Comparison of ENCODE assay signal across 19 cellular contexts in genomic region chr4:41203841-41204240, GRCh38. TPM values are rescaled to one million over a fixed set of nuclear protein-coding genes. Genes with fewer than 3 reads are reported as not detected.
DNase-seq lines count a peak whose midpoint lies in the region; FAIRE-seq and TF ChIP-seq lines count a peak whose summit lies in the region.
"Had no signal": no experiment of that assay in that cellular context is flagged by ENCODE, and none has a peak within 500 bp of the region (broad histone marks: within the 10 kb centered on the region; RNA-seq: fewer than 3 reads in every experiment).

No MANE protein-coding gene starts in this region.

- no peaks in the 10 kb centered on the region for H3K27me3 Mint-ChIP-seq in MCF 10A (ENCODE audit: insufficient read depth, unreplicated experiment)
- H3K27me3 Mint-ChIP-seq in chondrocyte (ENCODE audit: low read depth): no peaks in the 10 kb centered on the region
- H3K27me3 Mint-ChIP-seq in mesothelial cell of epicardium (ENCODE audit: low read depth): no peaks in the 10 kb centered on the region

- TF ChIP-seq CTCF in MCF 10A (IDR thresholded peaks at IDR 0.05; ENCODE audit: unreplicated experiment) (no peak), mammary epithelial cell (conservative IDR thresholded peaks at IDR 0.05 in 1 of 2, IDR thresholded peaks at IDR 0.05 in 1 of 2; ENCODE audit: extremely low read depth in 1 of 2, insufficient read depth in 1 of 2, low read depth in 1 of 2, low read length in 2 of 2) (no peak), chondrocyte (IDR thresholded peaks at IDR 0.05) (no peak), mesothelial cell of epicardium (IDR thresholded peaks at IDR 0.05; ENCODE audit: unreplicated experiment) (no peak), tibial artery (IDR thresholded peaks at IDR 0.05) (no peak), ovary (IDR thresholded peaks at IDR 0.05) (no peak)

- no peaks in the 10 kb centered on the region for H3K36me3 ChIP-seq in mammary epithelial cell (ENCODE audit: insufficient read depth, low read length)
- no peaks in the 10 kb centered on the region for H3K36me3 ChIP-seq in tibial artery
- no peaks in the 10 kb centered on the region for H3K36me3 ChIP-seq in ovary
- H3K36me3 ChIP-seq: sigmoid colon had no signal

- no peak overlapping the region for H2AFZ ChIP-seq in mammary epithelial cell (ENCODE audit: low read depth, low read length)

- peaks cover 99% of the 10 kb centered on the region for H3K79me2 ChIP-seq in mammary epithelial cell (ENCODE audit: insufficient read depth, low read length)

- DNase-seq in MCF 10A (ENCODE audit: unreplicated experiment) (no peak), mammary epithelial cell (no peak), chondrocyte (ENCODE audit: low spot score) (no peak), mesothelial cell of epicardium (ENCODE audit: low spot score in 2 of 2, unreplicated experiment in 2 of 2) (no peak), tibial artery (no peak), ovary (no peak), H54 (ENCODE audit: insufficient read length, low spot score) (no peak), DMS 273 (lab: John Stamatoyannopoulos, UW; ENCODE audit: unreplicated experiment) (no peak)
- DNase-seq: activated CD4-positive, alpha-beta T cell treated with anti-CD3 and anti-CD28 coated beads, Interleukin-2, amount 10 ng/mL, durations not matched to agents 24 days and 14 days; activated CD8-positive, alpha-beta memory T cell treated with anti-CD3 and anti-CD28 coated beads, Interleukin-2, amount 50 U/mL, for 4 hours; activated effector memory CD4-positive, alpha-beta T cell treated with anti-CD3 and anti-CD28 coated beads, Interleukin-2, amount 50 U/mL, for 16 hours; GDM1; NCI-H1930; occipital lobe; sigmoid colon; stimulated activated CD4-positive, alpha-beta T cell treated with anti-CD3 and anti-CD28 coated beads, Interleukin-4, amount 100 ng/mL, for 1 hour had no signal

- TF ChIP-seq EP300 in ovary (IDR thresholded peaks at IDR 0.05): no peak

- H3K4me3 ChIP-seq in mammary epithelial cell (replicated peaks in 1 of 3; ENCODE audit: insufficient read depth in 1 of 3, low read depth in 2 of 3, low read length in 3 of 3) (no peak overlapping the region), tibial artery (no peak overlapping the region), ovary (no peak overlapping the region)
- H3K4me3 ChIP-seq: BLaER1 treated with 17β-estradiol and CSF1 and Interleukin-3, amounts not matched to agents 10 nM and 100 nM; sigmoid colon had no signal

- FAIRE-seq in H54 (lab: Jason Lieb, UNC): no peak
- FAIRE-seq: A204.1, GM12891 had no signal

- H3K27ac Mint-ChIP-seq in MCF 10A (ENCODE audit: low read depth, unreplicated experiment): peak overlapping the region; percentile 83
- peak overlapping the region; percentile 88 for H3K27ac Mint-ChIP-seq in chondrocyte (ENCODE audit: unreplicated experiment)
- peak overlapping the region; percentile 94 for H3K27ac Mint-ChIP-seq in mesothelial cell of epicardium
- H3K27ac Mint-ChIP-seq: activated CD4-positive, alpha-beta T cell treated with anti-CD3 and anti-CD28 coated beads, Interleukin-2, amount 10 ng/mL, durations not matched to agents 24 days and 14 days had no signal

- H3K4me1 ChIP-seq in mammary epithelial cell (ENCODE audit: insufficient read depth, low read length) (peaks cover 30% of the 10 kb centered on the region), tibial artery (peaks cover 0 to 93% (median 46%) of the 10 kb centered on the region in 4 donors), ovary (ENCODE audit: insufficient read depth) (peaks cover 22% of the 10 kb centered on the region)

- CTCF ChIA-PET in MCF 10A (lab: Yijun Ruan, JAX): interaction anchor here (0.6 to 2.5 kb wide), 9 partner anchors 9 to 337 kb away, joined by 3 to 16 read pairs (median 4); partner anchors contain the start of gene APBB2
- CTCF ChIA-PET in mammary epithelial cell (lab: Charles Lee; ENCODE audit: low non-redundant PET): no interaction called here

- 96% methylated on average over 6 of the region's 6 CpGs for WGBS in mammary epithelial cell (ENCODE audit: low coverage, missing lambda C conversion rate)
- 79 to 94% (median 80%) methylated on average over 6 of the region's 6 CpGs for whole genome bisulfite sequencing in ovary, 3 donors

- H3K4me1 Mint-ChIP-seq in MCF 10A (ENCODE audit: insufficient read depth, unreplicated experiment) (peaks cover 84% of the 10 kb centered on the region), chondrocyte (ENCODE audit: low read depth) (peaks cover 95% of the 10 kb centered on the region), mesothelial cell of epicardium (peaks cover 57% of the 10 kb centered on the region)

- no peak overlapping the region for H3K27ac ChIP-seq in mammary epithelial cell (ENCODE audit: insufficient read depth, low read depth, low read length)
- peak overlapping the region; percentile 21 to 30 for H3K27ac ChIP-seq in tibial artery
- no peak overlapping the region for H3K27ac ChIP-seq in ovary
- H3K27ac ChIP-seq: BLaER1 treated with 17β-estradiol and CSF1 and Interleukin-3, amounts not matched to agents 10 nM and 100 nM had no signal

- in situ Hi-C loops in mammary epithelial cell (cut with MboI; ENCODE audit: low sequenced_read_pairs in 2 of 2): no loop called here

- H4K20me1 ChIP-seq in mammary epithelial cell (ENCODE audit: insufficient read depth, low read length): no peaks in the 10 kb centered on the region

- H3K9me3 Mint-ChIP-seq in MCF 10A (ENCODE audit: unreplicated experiment) (no peaks in the 10 kb centered on the region), chondrocyte (ENCODE audit: low read depth) (no peaks in the 10 kb centered on the region), mesothelial cell of epicardium (no peaks in the 10 kb centered on the region)
- H3K9me3 Mint-ChIP-seq: activated CD4-positive, alpha-beta T cell treated with anti-CD3 and anti-CD28 coated beads, Interleukin-2, amount 10 ng/mL, durations not matched to agents 24 days and 14 days had no signal

- TF ChIP-seq POLR2A in ovary (IDR thresholded peaks at IDR 0.05): no peak
- no peak for TF ChIP-seq POLR2A in H54 (IDR thresholded peaks at IDR 0.05; ENCODE audit: low read depth, low read length)

- H3K4me3 Mint-ChIP-seq in MCF 10A (ENCODE audit: unreplicated experiment) (peak overlapping the region; percentile 6), chondrocyte (ENCODE audit: unreplicated experiment) (no peak overlapping the region), mesothelial cell of epicardium (no peak overlapping the region)
- H3K4me3 Mint-ChIP-seq: activated CD4-positive, alpha-beta T cell treated with anti-CD3 and anti-CD28 coated beads, Interleukin-2, amount 10 ng/mL, durations not matched to agents 24 days and 14 days had no signal

- intact Hi-C loops in MCF 10A (cut with micrococcal nuclease): no loop called here
- intact Hi-C loops in mammary epithelial cell (cut with micrococcal nuclease): no loop called here
- intact Hi-C loops in tibial artery (cut with DNase I; ENCODE audit: low total_unique reads): no loop called here
- intact Hi-C loops in ovary (cut with DNase I): loop anchor here in 1 of 4 donors (10.0 kb wide), 1 partner anchor 149 kb away; no protein-coding TSS in a partner anchor

- POLR2A ChIA-PET in MCF 10A (lab: Yijun Ruan, JAX): interaction anchor here (0.7 to 11.0 kb wide), 12 partner anchors 9 to 293 kb away, joined by 3 to 98 read pairs (median 13); partner anchors contain the start of gene APBB2

- H3K9me3 ChIP-seq in mammary epithelial cell (replicated peaks; ENCODE audit: insufficient read depth, low read length): no peaks in the 10 kb centered on the region
- no peaks in the 10 kb centered on the region for H3K9me3 ChIP-seq in tibial artery
- H3K9me3 ChIP-seq in ovary: no peaks in the 10 kb centered on the region
- H3K9me3 ChIP-seq: BLaER1 treated with 17β-estradiol and CSF1 and Interleukin-3, amounts not matched to agents 10 nM and 100 nM; sigmoid colon had no signal

- H3K9ac ChIP-seq in mammary epithelial cell (ENCODE audit: insufficient read depth, low read length): no peak overlapping the region
- H3K9ac ChIP-seq: BLaER1 treated with 17β-estradiol and CSF1 and Interleukin-3, amounts not matched to agents 10 nM and 100 nM had no signal

- BruUV-seq in MCF 10A (replicated peaks; lab: Mats Ljungman, UMichigan) (no TSS peak), mammary epithelial cell (replicated peaks; lab: Mats Ljungman, UMichigan) (no TSS peak)

- dilution Hi-C loops in mammary epithelial cell (cut with HindIII; ENCODE audit: low sequenced_read_pairs): loop anchor here (25.0 kb wide), 1 partner anchor 217 kb away; no protein-coding TSS in a partner anchor

- no peak overlapping the region for H3K4me2 ChIP-seq in mammary epithelial cell (ENCODE audit: insufficient read depth, low read depth, low read length)

- H3K36me3 Mint-ChIP-seq in MCF 10A (ENCODE audit: insufficient read depth, unreplicated experiment) (peaks cover 14% of the 10 kb centered on the region), chondrocyte (ENCODE audit: low read depth) (peaks cover 1% of the 10 kb centered on the region), mesothelial cell of epicardium (no peaks in the 10 kb centered on the region)

- no peaks in the 10 kb centered on the region for H3K27me3 ChIP-seq in mammary epithelial cell (ENCODE audit: insufficient read depth, low read length)
- no peaks in the 10 kb centered on the region for H3K27me3 ChIP-seq in tibial artery
- H3K27me3 ChIP-seq in ovary: no peaks in the 10 kb centered on the region
- H3K27me3 ChIP-seq: BLaER1 treated with 17β-estradiol and CSF1 and Interleukin-3, amounts not matched to agents 10 nM and 100 nM; sigmoid colon had no signal

RNA-seq across cellular contexts. Expression of gene APBB2, which starts 10.5 kb away (rescaled TPM):
- 159 and 201 TPM in 2 replicates for total RNA-seq in MCF 10A (2022)
- total RNA-seq in mammary epithelial cell: 10 to 100 TPM; 75.8 to 81.7 TPM
- polyA plus RNA-seq in mammary epithelial cell: 60.8 TPM
- polyA minus RNA-seq in mammary epithelial cell: 74.3 TPM
- 111 to 192 TPM (median 119 TPM) in 3 replicates for total RNA-seq in chondrocyte
- 56.6 to 63.5 TPM (median 63.2 TPM) in 3 replicates for total RNA-seq in mesothelial cell of epicardium
- 100 to 1,000 TPM in 4 of 7 donors, 10 to 100 TPM in 3; 73.4 to 163 (median 101) TPM for total RNA-seq in ovary
- 10 to 100 TPM; 30.9 to 76.7 TPM for polyA plus RNA-seq in ovary

RNA-seq across cellular contexts. Expression of gene UCHL1, which starts 52.9 kb away (rescaled TPM):
- total RNA-seq in MCF 10A (2022) (1.3 and 1.4 TPM in 2 replicates), mammary epithelial cell (10 to 100 TPM in 1 of 2 donors, 1 to 10 TPM in 1; 2.3 to 11.3 TPM), chondrocyte (771 to 856 TPM (median 807 TPM) in 3 replicates), mesothelial cell of epicardium (161 to 181 TPM (median 163 TPM) in 3 replicates), ovary (100 to 1,000 TPM in 2 of 7 donors, 10 to 100 TPM in 5; 35.3 to 140 (median 54.4) TPM)
- polyA plus RNA-seq in mammary epithelial cell (20.2 TPM), ovary (100 to 1,000 TPM; 116 to 172 TPM)
- 11.2 TPM for polyA minus RNA-seq in mammary epithelial cell

Comparison
In these comparisons a context has a peak if more than half of its experiments do, and no peak if none do; other contexts are left out.
1. H3K27ac ChIP-seq: peak in tibial artery (2 of 2); none in mammary epithelial cell (single experiment) and ovary (0 of 2).
2. Peak in every context shown above with its lines, with median percentiles within 50 percentile points of each other: H3K27ac Mint-ChIP-seq.